ENCODE assay signal across 9 cellular contexts in the genomic region with DNA sequence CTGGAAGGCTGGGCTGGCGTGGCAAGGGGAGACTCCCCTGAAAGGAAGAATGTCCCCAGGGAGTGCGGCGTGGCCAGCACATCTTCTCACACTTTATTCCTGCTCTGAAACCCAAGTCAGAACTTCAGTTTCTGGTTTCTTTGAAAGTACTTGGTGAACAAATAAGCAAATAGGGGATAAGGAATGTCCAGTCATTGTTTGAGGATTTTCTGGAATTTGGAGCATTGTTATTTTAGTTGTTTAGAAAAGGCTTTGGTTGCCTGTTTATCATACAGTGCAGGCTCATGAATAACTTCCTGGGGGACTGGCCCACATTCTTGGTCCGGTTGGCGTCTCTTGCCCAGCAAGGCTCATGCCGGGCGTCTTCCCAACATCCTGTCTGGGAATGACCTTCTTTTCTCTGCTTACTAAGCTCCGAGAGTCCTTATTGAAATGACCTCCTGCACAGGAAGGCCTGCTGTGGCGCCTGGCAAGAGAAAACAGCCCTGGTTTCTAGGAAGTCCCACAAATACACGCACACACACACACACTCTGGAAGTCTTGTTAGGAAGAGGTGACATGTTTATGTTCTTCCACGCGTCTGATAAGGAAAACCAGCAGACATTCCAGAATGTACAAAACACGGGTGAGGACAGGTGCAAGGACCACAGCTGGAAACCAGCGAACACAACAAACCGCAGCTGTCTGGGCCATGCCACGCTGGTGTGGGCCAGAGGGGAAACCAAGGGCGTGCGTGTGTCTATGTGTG.
DNase-seq lines count a peak whose midpoint lies in the region; ATAC-seq, FAIRE-seq and TF ChIP-seq lines count a peak whose summit lies in the region.
"Had no signal": no experiment of that assay in that cellular context is flagged by ENCODE, and none has a peak within 500 bp of the region (broad histone marks: within the 10 kb centered on the region; RNA-seq: fewer than 3 reads in every experiment).

No MANE protein-coding gene starts in this region.

- H3K4me1 ChIP-seq in neuron (ENCODE audit: insufficient read depth, low read length), result peaks cover 28% of the 10 kb centered on the region

- H3K4me3 ChIP-seq in AG10803 (ENCODE audit: low read length) (no peak overlapping the region), fibroblast of mammary gland (ENCODE audit: control insufficient read depth, low read depth, low read length) (no peak overlapping the region), neuron (ENCODE audit: low read length) (no peak overlapping the region)
- H3K4me3 ChIP-seq: prostate gland had no signal

- no peaks in the 10 kb centered on the region for H3K36me3 ChIP-seq in neuron (ENCODE audit: insufficient read depth, low read length)
- H3K36me3 ChIP-seq: prostate gland had no signal

- no peak for FAIRE-seq in RCC 7860 (lab: Jason Lieb, UNC)

- H2AFZ ChIP-seq in neuron (ENCODE audit: low read depth, low read length), result peak overlapping the region; percentile 31

- H3K9me3 ChIP-seq in neuron (ENCODE audit: low read length), result no peaks in the 10 kb centered on the region
- H3K9me3 ChIP-seq: prostate gland had no signal

- TF ChIP-seq CTCF in AG10803 (conservative IDR thresholded peaks at IDR 0.05; ENCODE audit: low read length) (no peak), fibroblast of mammary gland (conservative IDR thresholded peaks at IDR 0.05; ENCODE audit: control insufficient read depth, insufficient read depth, low read depth, low read length) (no peak)

- DNase-seq in AG10803 (ENCODE audit: low read depth), result peak; percentile 98
- peak; percentile 78 for DNase-seq in RCC 7860 (ENCODE audit: low spot score)
- peak; percentile 38 for DNase-seq in fibroblast of mammary gland (ENCODE audit: low read depth)
- no peak for DNase-seq in GM19240 (ENCODE audit: insufficient read length, low spot score)

- no peaks in the 10 kb centered on the region for H3K27me3 ChIP-seq in neuron (ENCODE audit: insufficient read depth, low read length)

- ATAC-seq in GM21360 (IDR thresholded peaks at IDR 0.05; ENCODE audit: unreplicated experiment) (no peak), HG03378 (IDR thresholded peaks at IDR 0.05; ENCODE audit: unreplicated experiment) (no peak), GM18498 (IDR thresholded peaks at IDR 0.05; ENCODE audit: unreplicated experiment) (no peak)
